ENCODE assay signal across 9 cellular contexts in genomic region chr16:1615761-1616160, GRCh38. TPM values are rescaled to one million over a fixed set of nuclear protein-coding genes. Genes with fewer than 3 reads are reported as not detected.
DNase-seq lines count a peak whose midpoint lies in the region; ATAC-seq, FAIRE-seq and TF ChIP-seq lines count a peak whose summit lies in the region.
"Had no signal": no experiment of that assay in that cellular context is flagged by ENCODE, and none has a peak within 500 bp of the region (broad histone marks: within the 10 kb centered on the region; RNA-seq: fewer than 3 reads in every experiment).

No MANE protein-coding gene starts in this region.

- DNase-seq in DND-41 (no peak), PC-9 (no peak), endothelial cell of umbilical vein (ENCODE audit: low read depth, low spot score) (peak; percentile 48), osteoblast (ENCODE audit: insufficient read length, low spot score, missing footprints) (peak; percentile 74), SJCRH30 (no peak), NCI-H345 (lab: John Stamatoyannopoulos, UW) (no peak)
- DNase-seq in central memory CD4-positive, alpha-beta T cell = no peak
- DNase-seq in stimulated activated naive CD4-positive, alpha-beta T cell (lab: John Stamatoyannopoulos, UW) = no peak

- peak overlapping the region; percentile 78 for H3K4me2 ChIP-seq in DND-41 (ENCODE audit: insufficient read depth, low read length)
- peak overlapping the region; percentile 79; the same call in 1 of the 2 replicates for H3K4me2 ChIP-seq in PC-9
- H3K4me2 ChIP-seq in endothelial cell of umbilical vein (ENCODE audit: insufficient read depth, low read length) = peak overlapping the region; percentile 98
- peak overlapping the region; percentile 90 for H3K4me2 ChIP-seq in osteoblast (ENCODE audit: insufficient read depth, low read length)

- intact Hi-C loops in PC-9 (cut with micrococcal nuclease; ENCODE audit: unreplicated experiment) (no loop called here), endothelial cell of umbilical vein (cut with micrococcal nuclease) (no loop called here)

- peak; percentile 77 for FAIRE-seq in endothelial cell of umbilical vein (lab: Jason Lieb, UNC)
- FAIRE-seq: TTC549 had no signal

- peaks cover 31% of the 10 kb centered on the region for H3F3A ChIP-seq in PC-9 (ENCODE audit: insufficient read depth, low read depth)

- dilution Hi-C loops in endothelial cell of umbilical vein (cut with MboI; ENCODE audit: extremely low pct_ligation_motif_present, low sequenced_read_pairs) = no loop called here

- H3K27ac ChIP-seq in DND-41 (ENCODE audit: low read length) (no peak overlapping the region), PC-9 (no peak overlapping the region), endothelial cell of umbilical vein (ENCODE audit: insufficient read depth, low read depth, low read length) (peak overlapping the region; percentile 35), osteoblast (ENCODE audit: low read depth, low read length) (no peak overlapping the region), SJCRH30 (no peak overlapping the region)

- H3K9me3 ChIP-seq in DND-41 (ENCODE audit: insufficient read depth, low read length, severe bottlenecking) = no peaks in the 10 kb centered on the region
- no peaks in the 10 kb centered on the region for H3K9me3 ChIP-seq in PC-9 (ENCODE audit: insufficient read depth, low read depth)
- no peaks in the 10 kb centered on the region for H3K9me3 ChIP-seq in endothelial cell of umbilical vein (replicated peaks; ENCODE audit: control insufficient read depth, insufficient read depth, low read length)
- H3K9me3 ChIP-seq in osteoblast (ENCODE audit: low read depth, low read length) = no peaks in the 10 kb centered on the region
- no peaks in the 10 kb centered on the region for H3K9me3 ChIP-seq in SJCRH30 (replicated peaks)

- no peak for ATAC-seq in DND-41 (ENCODE audit: insufficient read depth, low read depth)

- no peaks in the 10 kb centered on the region for H3K9me2 ChIP-seq in PC-9 (ENCODE audit: insufficient read depth)

- CTCF ChIA-PET in PC-9 (lab: Charles Lee) (no interaction called here), endothelial cell of umbilical vein (lab: Charles Lee) (interaction anchor here (0.6 to 1.0 kb wide), 3 partner anchors 67 to 123 kb away, joined by 3 read pairs; partner anchors contain the start of gene TELO2)

- H3K9ac ChIP-seq in DND-41 (ENCODE audit: low read depth, low read length) (peak overlapping the region; percentile 88), endothelial cell of umbilical vein (replicated peaks; ENCODE audit: extremely low read depth, insufficient read depth, low read length) (peak overlapping the region; percentile 71)

- peaks cover 29% of the 10 kb centered on the region for H4K20me1 ChIP-seq in DND-41 (ENCODE audit: insufficient read depth, low read length)
- peaks cover 19% of the 10 kb centered on the region for H4K20me1 ChIP-seq in PC-9 (ENCODE audit: insufficient read depth)
- H4K20me1 ChIP-seq in endothelial cell of umbilical vein (replicated peaks; ENCODE audit: control insufficient read depth, extremely low read depth, insufficient read depth, low read length) = no peaks in the 10 kb centered on the region
- H4K20me1 ChIP-seq in osteoblast (ENCODE audit: insufficient read depth, low read length) = peaks cover 42% of the 10 kb centered on the region

- H3K79me2 ChIP-seq in DND-41 (ENCODE audit: insufficient read depth, low read length) (peaks cover 86% of the 10 kb centered on the region), PC-9 (ENCODE audit: low read depth) (peaks cover 54% of the 10 kb centered on the region), endothelial cell of umbilical vein (ENCODE audit: control insufficient read depth, insufficient read depth, low read length) (peaks cover 71% of the 10 kb centered on the region), osteoblast (ENCODE audit: insufficient read depth, low read length) (peaks cover 76% of the 10 kb centered on the region)

- peak overlapping the region in 1 of 2 experiments; percentile 98; a peak in 1 of 4 replicates for H3K4me3 ChIP-seq in DND-41 (ENCODE audit: low read depth in 1 of 2, low read length in 2 of 2)
- no peak overlapping the region for H3K4me3 ChIP-seq in PC-9
- peak overlapping the region; percentile 71 to 91 (median 86) for H3K4me3 ChIP-seq in endothelial cell of umbilical vein (replicated peaks in 1 of 3; ENCODE audit: insufficient read depth in 1 of 3, low read depth in 1 of 3, low read length in 3 of 3)
- H3K4me3 ChIP-seq in osteoblast (ENCODE audit: insufficient read depth, low read length) = peak overlapping the region; percentile 86
- H3K4me3 ChIP-seq in SJCRH30 = no peak overlapping the region

- POLR2A ChIA-PET in PC-9 (lab: Charles Lee; ENCODE audit: unreplicated experiment) (no interaction called here), endothelial cell of umbilical vein (lab: Charles Lee) (no interaction called here)

- H3K27me3 ChIP-seq in DND-41 (ENCODE audit: insufficient read depth, low read length, poor library complexity) = peaks cover 10% of the 10 kb centered on the region
- H3K27me3 ChIP-seq in PC-9 (ENCODE audit: insufficient read depth, low read depth) = no peaks in the 10 kb centered on the region
- no peaks in the 10 kb centered on the region for H3K27me3 ChIP-seq in endothelial cell of umbilical vein (ENCODE audit: control insufficient read depth in 2 of 2, insufficient read depth in 2 of 2, low read length in 2 of 2)
- no peaks in the 10 kb centered on the region for H3K27me3 ChIP-seq in osteoblast (ENCODE audit: insufficient read depth, low read length)
- no peaks in the 10 kb centered on the region for H3K27me3 ChIP-seq in SJCRH30

- H2AFZ ChIP-seq in DND-41 (ENCODE audit: low read depth, low read length) = no peak overlapping the region
- H2AFZ ChIP-seq in PC-9 = no peak overlapping the region
- H2AFZ ChIP-seq in endothelial cell of umbilical vein (ENCODE audit: low read depth, low read length) = no peak overlapping the region
- no peak overlapping the region for H2AFZ ChIP-seq in osteoblast (ENCODE audit: low read length)

- peaks cover 52% of the 10 kb centered on the region for H3K36me3 ChIP-seq in DND-41 (ENCODE audit: insufficient read depth, low read length)
- H3K36me3 ChIP-seq in PC-9 (ENCODE audit: low read depth) = peaks cover 16% of the 10 kb centered on the region; the same call in 1 of the 2 replicates
- peaks cover 13 to 23% of the 10 kb centered on the region in 2 experiments for H3K36me3 ChIP-seq in endothelial cell of umbilical vein (ENCODE audit: control insufficient read depth in 2 of 2, extremely low read depth in 1 of 2, insufficient read depth in 2 of 2, low read length in 2 of 2)
- H3K36me3 ChIP-seq in osteoblast (ENCODE audit: insufficient read depth, low read length) = peaks cover 38% of the 10 kb centered on the region
- H3K36me3 ChIP-seq in SJCRH30 = peaks cover 11% of the 10 kb centered on the region

- TF ChIP-seq POLR2A in endothelial cell of umbilical vein (IDR thresholded peaks at IDR 0.05; ENCODE audit: low read depth, low read length) = no peak

- H3K4me1 ChIP-seq in DND-41 (ENCODE audit: insufficient read depth, low read length) (peaks cover 39% of the 10 kb centered on the region), PC-9 (replicated peaks; ENCODE audit: insufficient read depth) (peaks cover 17% of the 10 kb centered on the region; the same call in 1 of the 2 replicates), endothelial cell of umbilical vein (ENCODE audit: control insufficient read depth, extremely low read depth, insufficient read depth, low read length) (peaks cover 28% of the 10 kb centered on the region), osteoblast (ENCODE audit: insufficient read depth, low read length) (peaks cover 33% of the 10 kb centered on the region), SJCRH30 (peaks cover 6% of the 10 kb centered on the region; the same call in 1 of the 2 replicates)

- BruUV-seq in PC-9 (replicated peaks; lab: Mats Ljungman, UMichigan) (no TSS peak), endothelial cell of umbilical vein (replicated peaks; lab: Mats Ljungman, UMichigan) (TSS peak; percentile 23)

- TF ChIP-seq CTCF in DND-41 (IDR thresholded peaks at IDR 0.05; ENCODE audit: borderline replicate concordance, extremely low read depth, low read length, poor library complexity, severe bottlenecking) (no peak), PC-9 (conservative IDR thresholded peaks at IDR 0.05) (no peak), endothelial cell of umbilical vein (IDR thresholded peaks at IDR 0.05; ENCODE audit: extremely low read depth in 1 of 2, insufficient read depth in 1 of 2, low read depth in 1 of 2, low read length in 2 of 2) (no peak), osteoblast (IDR thresholded peaks at IDR 0.05; ENCODE audit: extremely low read depth, low read depth, low read length) (no peak)

- H3K9me1 ChIP-seq in endothelial cell of umbilical vein (replicated peaks; ENCODE audit: control insufficient read depth, extremely low read depth, insufficient read depth, low read length) = no peaks in the 10 kb centered on the region

TF ChIP-seq in endothelial cell of umbilical vein, 7 proteins besides CTCF, POLR2A, EP300 and RAD21 (continues in another document):
- TF ChIP-seq POLR2AphosphoS5 (IDR thresholded peaks at IDR 0.05; ENCODE audit: insufficient read depth, low read depth, low read length) (no peak), EZH2 (IDR thresholded peaks at IDR 0.05; ENCODE audit: borderline replicate concordance, low read depth, low read length, severe bottlenecking) (no peak)

RNA-seq across cellular contexts. Expression of gene CRAMP1, which starts 3.6 kb away (rescaled TPM):
- total RNA-seq in PC-9 (2021) (19.3 and 22.7 TPM in 2 replicates), endothelial cell of umbilical vein (28.9 and 30.8 TPM in 2 replicates), osteoblast (9.7 and 11.2 TPM in 2 replicates)
- 20.2 and 21.5 TPM in 2 replicates for polyA plus RNA-seq in endothelial cell of umbilical vein
- 15.8 and 16.2 TPM in 2 replicates for polyA plus RNA-seq in endothelial cell of umbilical vein (2011; cell fraction: cytosol; rRNA removed)
- 48.0 and 59.9 TPM in 2 replicates for polyA plus RNA-seq in endothelial cell of umbilical vein (2011; cell fraction: nucleus; rRNA removed)
- polyA plus RNA-seq in endothelial cell of umbilical vein (2012) = 14.1 and 16.4 TPM in 2 replicates
- 28.1 and 32.7 TPM in 2 replicates for polyA minus RNA-seq in endothelial cell of umbilical vein
- 7.6 TPM for polyA minus RNA-seq in endothelial cell of umbilical vein (2011; cell fraction: cytosol; rRNA and poly(A)+ RNA removed)
- polyA minus RNA-seq in endothelial cell of umbilical vein (2011; cell fraction: nucleus; rRNA and poly(A)+ RNA removed) = 29.3 and 31.5 TPM in 2 replicates
- total RNA-seq in SJCRH30 (2014; rRNA removed; shearing (Covaris generic)) = 9.5 and 12.6 TPM in 2 replicates

RNA-seq across cellular contexts. Expression of gene IFT140, which starts 3.9 kb away (rescaled TPM):
- 43.8 and 47.6 TPM in 2 replicates for total RNA-seq in PC-9 (2021)
- total RNA-seq in endothelial cell of umbilical vein = 16.6 and 18.9 TPM in 2 replicates
- polyA plus RNA-seq in endothelial cell of umbilical vein = 8.8 and 9.5 TPM in 2 replicates
- 5.5 and 6.4 TPM in 2 replicates for polyA plus RNA-seq in endothelial cell of umbilical vein (2011; cell fraction: cytosol; rRNA removed)
- 33.9 and 38.7 TPM in 2 replicates for polyA plus RNA-seq in endothelial cell of umbilical vein (2011; cell fraction: nucleus; rRNA removed)
- 10.4 and 17.8 TPM in 2 replicates for polyA plus RNA-seq in endothelial cell of umbilical vein (2012)
- polyA minus RNA-seq in endothelial cell of umbilical vein = 18.9 and 21.5 TPM in 2 replicates
- 6.3 TPM for polyA minus RNA-seq in endothelial cell of umbilical vein (2011; cell fraction: cytosol; rRNA and poly(A)+ RNA removed)
- polyA minus RNA-seq in endothelial cell of umbilical vein (2011; cell fraction: nucleus; rRNA and poly(A)+ RNA removed) = 23.0 and 42.5 TPM in 2 replicates
- 37.1 and 38.0 TPM in 2 replicates for total RNA-seq in osteoblast
- 4.4 and 6.5 TPM in 2 replicates for total RNA-seq in SJCRH30 (2014; rRNA removed; shearing (Covaris generic))

Comparison
In these comparisons a context has a peak if more than half of its experiments do, and no peak if none do; other contexts are left out.
1. DNase-seq: peak in endothelial cell of umbilical vein (single experiment) and osteoblast (single experiment); none in DND-41 (single experiment), PC-9 (0 of 2), SJCRH30 (0 of 2), central memory CD4-positive, alpha-beta T cell (single experiment), stimulated activated naive CD4-positive, alpha-beta T cell (0 of 6) and NCI-H345 (single experiment).
2. H3K4me3 ChIP-seq: peak in endothelial cell of umbilical vein (3 of 3) and osteoblast (single experiment); none in PC-9 (single experiment) and SJCRH30 (single experiment).
3. Peak in every context shown above with its lines, with median percentiles within 50 percentile points of each other: H3K4me2 ChIP-seq.